ENCODE assay signal across 11 cellular contexts in genomic region chr7:121302214-121302745, GRCh38. TPM values are rescaled to one million over a fixed set of nuclear protein-coding genes. Genes with fewer than 3 reads are reported as not detected.
DNase-seq lines count a peak whose midpoint lies in the region; ATAC-seq and TF ChIP-seq lines count a peak whose summit lies in the region.
"Had no signal": no experiment of that assay in that cellular context is flagged by ENCODE, and none has a peak within 500 bp of the region (broad histone marks: within the 10 kb centered on the region; RNA-seq: fewer than 3 reads in every experiment).

No MANE protein-coding gene starts in this region.

- H3K4me1 Mint-ChIP-seq in stimulated activated effector memory CD8-positive, alpha-beta T cell treated with anti-CD3 and anti-CD28 coated beads, Interleukin-12 subunit alpha, Interleukin-12 subunit beta, amount 100 ng/mL, for 72 hours: peaks cover 4% of the 10 kb centered on the region
- H3K4me1 Mint-ChIP-seq: activated naive CD4-positive, alpha-beta T cell treated with anti-CD3 and anti-CD28 coated beads, Interleukin-2, amount 50 U/mL, for 24 hours had no signal

- H3K9me3 ChIP-seq in mammary epithelial cell (replicated peaks; ENCODE audit: insufficient read depth, low read length) (no peaks in the 10 kb centered on the region), esophagus muscularis mucosa (no peaks in the 10 kb centered on the region)

- H3K9me3 Mint-ChIP-seq in stimulated activated effector memory CD8-positive, alpha-beta T cell treated with anti-CD3 and anti-CD28 coated beads, Interleukin-12 subunit alpha, Interleukin-12 subunit beta, amount 100 ng/mL, for 72 hours: no peaks in the 10 kb centered on the region
- H3K9me3 Mint-ChIP-seq: activated naive CD4-positive, alpha-beta T cell treated with anti-CD3 and anti-CD28 coated beads, Interleukin-2, amount 50 U/mL, for 24 hours had no signal

- H3K9ac ChIP-seq in mammary epithelial cell (ENCODE audit: insufficient read depth, low read length): no peak overlapping the region

- peak; percentile 90 for ATAC-seq in HG02970 (IDR thresholded peaks at IDR 0.05; ENCODE audit: low FRiP score, unreplicated experiment)
- ATAC-seq in stimulated activated effector memory CD8-positive, alpha-beta T cell treated with anti-CD3 and anti-CD28 coated beads, Interleukin-12 subunit alpha, Interleukin-12 subunit beta, amount 100 ng/mL, for 72 hours: peak; percentile 97

- no peak overlapping the region for H2AFZ ChIP-seq in mammary epithelial cell (ENCODE audit: low read depth, low read length)

- H3K27ac ChIP-seq in mammary epithelial cell (ENCODE audit: insufficient read depth, low read depth, low read length) (no peak overlapping the region), esophagus muscularis mucosa (replicated peaks in 1 of 4) (no peak overlapping the region)

- H3K4me3 ChIP-seq in mammary epithelial cell (replicated peaks in 1 of 3; ENCODE audit: insufficient read depth in 1 of 3, low read depth in 2 of 3, low read length in 3 of 3) (no peak overlapping the region), esophagus muscularis mucosa (no peak overlapping the region)

- CTCF ChIA-PET in mammary epithelial cell (lab: Charles Lee; ENCODE audit: low non-redundant PET): no interaction called here

- WGBS in mammary epithelial cell (ENCODE audit: low coverage, missing lambda C conversion rate): 89% methylated on average over 6 of the region's 8 CpGs
- 93% methylated on average over 8 of the region's 8 CpGs for WGBS in esophagus muscularis mucosa

- no peaks in the 10 kb centered on the region for H3K27me3 ChIP-seq in mammary epithelial cell (ENCODE audit: insufficient read depth, low read length)
- H3K27me3 ChIP-seq in esophagus muscularis mucosa: no peaks in the 10 kb centered on the region

- no peak overlapping the region for H3K27ac Mint-ChIP-seq in stimulated activated effector memory CD8-positive, alpha-beta T cell treated with anti-CD3 and anti-CD28 coated beads, Interleukin-12 subunit alpha, Interleukin-12 subunit beta, amount 100 ng/mL, for 72 hours
- H3K27ac Mint-ChIP-seq: activated naive CD4-positive, alpha-beta T cell treated with anti-CD3 and anti-CD28 coated beads, Interleukin-2, amount 50 U/mL, for 24 hours had no signal

- in situ Hi-C loops in mammary epithelial cell (cut with MboI; ENCODE audit: low sequenced_read_pairs in 2 of 2): no loop called here

- no peak for TF ChIP-seq POLR2A in esophagus muscularis mucosa (IDR thresholded peaks at IDR 0.05; ENCODE audit: low read depth)

- H3K4me3 Mint-ChIP-seq in stimulated activated effector memory CD8-positive, alpha-beta T cell treated with anti-CD3 and anti-CD28 coated beads, Interleukin-12 subunit alpha, Interleukin-12 subunit beta, amount 100 ng/mL, for 72 hours: no peak overlapping the region
- H3K4me3 Mint-ChIP-seq: activated naive CD4-positive, alpha-beta T cell treated with anti-CD3 and anti-CD28 coated beads, Interleukin-2, amount 50 U/mL, for 24 hours had no signal

- dilution Hi-C loops in mammary epithelial cell (cut with HindIII; ENCODE audit: low sequenced_read_pairs): loop anchor here (5.0 kb wide), 1 partner anchor 35 kb away; no protein-coding TSS in a partner anchor

- no peaks in the 10 kb centered on the region for H3K79me2 ChIP-seq in mammary epithelial cell (ENCODE audit: insufficient read depth, low read length)

- intact Hi-C loops in mammary epithelial cell (cut with micrococcal nuclease) (no loop called here), esophagus muscularis mucosa (cut with DNase I) (no loop called here)

- TF ChIP-seq CTCF in mammary epithelial cell (conservative IDR thresholded peaks at IDR 0.05 in 1 of 2, IDR thresholded peaks at IDR 0.05 in 1 of 2; ENCODE audit: extremely low read depth in 1 of 2, insufficient read depth in 1 of 2, low read depth in 1 of 2, low read length in 2 of 2) (no peak), esophagus muscularis mucosa (IDR thresholded peaks at IDR 0.05) (no peak)

- no peaks in the 10 kb centered on the region for H3K36me3 Mint-ChIP-seq in stimulated activated effector memory CD8-positive, alpha-beta T cell treated with anti-CD3 and anti-CD28 coated beads, Interleukin-12 subunit alpha, Interleukin-12 subunit beta, amount 100 ng/mL, for 72 hours
- H3K36me3 Mint-ChIP-seq: activated naive CD4-positive, alpha-beta T cell treated with anti-CD3 and anti-CD28 coated beads, Interleukin-2, amount 50 U/mL, for 24 hours had no signal

- H3K36me3 ChIP-seq in mammary epithelial cell (ENCODE audit: insufficient read depth, low read length): no peaks in the 10 kb centered on the region
- no peaks in the 10 kb centered on the region for H3K36me3 ChIP-seq in esophagus muscularis mucosa

- BruUV-seq in mammary epithelial cell (replicated peaks; lab: Mats Ljungman, UMichigan): no TSS peak

- peaks cover 18% of the 10 kb centered on the region for H3K4me1 ChIP-seq in mammary epithelial cell (ENCODE audit: insufficient read depth, low read length)
- no peaks in the 10 kb centered on the region for H3K4me1 ChIP-seq in esophagus muscularis mucosa

- H3K4me2 ChIP-seq in mammary epithelial cell (ENCODE audit: insufficient read depth, low read depth, low read length): no peak overlapping the region

- no peak for TF ChIP-seq EP300 in esophagus muscularis mucosa (IDR thresholded peaks at IDR 0.05)

- DNase-seq in activated CD4-positive, alpha-beta T cell treated with anti-CD3 and anti-CD28 coated beads for 48 hours: peak; percentile 7
- no peak for DNase-seq in activated CD4-positive, alpha-beta T cell treated with anti-CD3 and anti-CD28 coated beads, Interleukin-2, amount 50 U/mL, for 1 hour
- DNase-seq in RKO (ENCODE audit: low spot score) (peak; percentile 92), mammary epithelial cell (no peak), GF-D8 (lab: John Stamatoyannopoulos, UW) (no peak), esophagus muscularis mucosa (ENCODE audit: extremely low spot score) (no peak)
- no peak for DNase-seq in stimulated activated effector memory CD8-positive, alpha-beta T cell treated with anti-CD3 and anti-CD28 coated beads, Interleukin-12 subunit alpha, Interleukin-12 subunit beta, amount 100 ng/mL, for 72 hours (ENCODE audit: low spot score in 2 of 2)
- DNase-seq: ACHN, NCI-H1092 had no signal

- H4K20me1 ChIP-seq in mammary epithelial cell (ENCODE audit: insufficient read depth, low read length): no peaks in the 10 kb centered on the region

RNA-seq across cellular contexts. Expression of gene WNT16, which starts 26.5 kb away (rescaled TPM):
- total RNA-seq in mammary epithelial cell (not detected), esophagus muscularis mucosa (under 1 TPM in 3 of 4 donors, not detected in 1; 0.23 to 0.91 (median 0.33) TPM)
- polyA plus RNA-seq in mammary epithelial cell: not detected
- not detected for polyA minus RNA-seq in mammary epithelial cell

Comparison
In these comparisons a context has a peak if more than half of its experiments do, and no peak if none do; other contexts are left out.
1. DNase-seq: peak in activated CD4-positive, alpha-beta T cell treated with anti-CD3 and anti-CD28 coated beads for 48 hours (single experiment) and RKO (single experiment); none in activated CD4-positive, alpha-beta T cell treated with anti-CD3 and anti-CD28 coated beads, Interleukin-2, amount 50 U/mL, for 1 hour (single experiment), stimulated activated effector memory CD8-positive, alpha-beta T cell treated with anti-CD3 and anti-CD28 coated beads, Interleukin-12 subunit alpha, Interleukin-12 subunit beta, amount 100 ng/mL, for 72 hours (0 of 2), mammary epithelial cell (single experiment), GF-D8 (single experiment) and esophagus muscularis mucosa (single experiment).